ENCODE assay signal across 29 cellular contexts in genomic region chr3:126780666-126781065, GRCh38.
DNase-seq lines count a peak whose midpoint lies in the region; ATAC-seq, FAIRE-seq and TF ChIP-seq lines count a peak whose summit lies in the region.
"Had no signal": no experiment of that assay in that cellular context is flagged by ENCODE, and none has a peak within 500 bp of the region (broad histone marks: within the 10 kb centered on the region; RNA-seq: fewer than 3 reads in every experiment).

No MANE protein-coding gene starts in this region.

- BruUV-seq in K562 (replicated peaks; lab: Mats Ljungman, UMichigan): no TSS peak

- H3K4me3 Mint-ChIP-seq in HFFc6: no peak overlapping the region; the same call in 1 of the 2 replicates
- H3K4me3 Mint-ChIP-seq: CD4-positive, alpha-beta T cell; GM23338 had no signal

- no peaks in the 10 kb centered on the region for H3K9me1 ChIP-seq in K562 (ENCODE audit: control insufficient read depth, insufficient read depth, low read length)

- peaks cover 51% of the 10 kb centered on the region for H3K4me1 Mint-ChIP-seq in HFFc6 (ENCODE audit: low read depth)

- H3K9me3 Mint-ChIP-seq in HFFc6: no peaks in the 10 kb centered on the region; the same call in 1 of the 2 replicates
- H3K9me3 Mint-ChIP-seq: CD4-positive, alpha-beta T cell had no signal

- TF ChIP-seq RAD21 in K562 (CRISPR knock-in tag; conservative IDR thresholded peaks at IDR 0.05 in 1 of 2, IDR thresholded peaks at IDR 0.05 in 1 of 2): no peak

- H2AFZ ChIP-seq in K562 (ENCODE audit: low read depth, low read length) (no peak overlapping the region), hepatocyte (no peak overlapping the region)
- H2AFZ ChIP-seq: GM23338, PC-9 had no signal

- no peak for DNase-seq in HFFc6
- peak in 1 of 4 experiments; percentile 24 for DNase-seq in K562 (ENCODE audit: extremely low read depth in 1 of 4, low spot score in 3 of 4)
- no peak for DNase-seq in hepatocyte (ENCODE audit: low spot score)
- DNase-seq in urothelium cell line (ENCODE audit: low spot score): no peak
- no peak for DNase-seq in cardiac septum (ENCODE audit: low spot score)
- no peak for DNase-seq in EL
- DNase-seq in psoas muscle: no peak
- DNase-seq: ACHN; Caco-2; CD4-positive, alpha-beta T cell; DMS 273 treated with DMSO at 0.1 percent for 48 hours; DMS79 treated with DMSO at 0.1 percent for 48 hours; Kasumi-1; NCI-H1436; NCI-H187 treated with DMSO at 0.1 percent for 48 hours; NCI-H2107; NCI-H510A; NCI-H748 treated with DMSO at 0.1 percent for 48 hours; PC-9; RPMI8226; SIG-M5 had no signal

- H3K9me2 ChIP-seq in hepatocyte (replicated peaks; ENCODE audit: insufficient read depth): no peaks in the 10 kb centered on the region

- H3K4me1 ChIP-seq in K562 (replicated peaks in 1 of 2; ENCODE audit: control insufficient read depth in 2 of 2, insufficient read depth in 2 of 2, low read length in 2 of 2) (peaks cover 0 to 13% of the 10 kb centered on the region in 2 experiments; a peak in 2 of 5 replicates), hepatocyte (ENCODE audit: insufficient read depth) (peaks cover 21% of the 10 kb centered on the region), psoas muscle (no peaks in the 10 kb centered on the region)
- H3K4me1 ChIP-seq: HAP-1 had no signal

- no peak for TF ChIP-seq POLR2A in K562 (conservative IDR thresholded peaks at IDR 0.05)

- TF ChIP-seq EP300 in K562 (IDR thresholded peaks at IDR 0.05; ENCODE audit: low read length): no peak

- no peak overlapping the region for H3K27ac ChIP-seq in K562 (ENCODE audit: extremely low read depth, low read depth, low read length)
- H3K27ac ChIP-seq in hepatocyte: peak overlapping the region; percentile 94
- H3K27ac ChIP-seq in psoas muscle: no peak overlapping the region
- H3K27ac ChIP-seq: BLaER1, PC-9 had no signal

- H3K36me3 ChIP-seq in K562 (ENCODE audit: control insufficient read depth, insufficient read depth, low read length) (no peaks in the 10 kb centered on the region), hepatocyte (replicated peaks; ENCODE audit: insufficient read depth, low read depth) (no peaks in the 10 kb centered on the region), psoas muscle (ENCODE audit: insufficient read depth in 1 of 2, low read depth in 1 of 2) (no peaks in the 10 kb centered on the region)
- H3K36me3 ChIP-seq: BLaER1, HAP-1, MG63 had no signal

- no peak for FAIRE-seq in K562 (lab: Jason Lieb, UNC)
- peak; percentile 37 for FAIRE-seq in urothelium cell line (lab: Jason Lieb, UNC)
- FAIRE-seq: G401.6, GM12892, GM18507 had no signal

- H4K20me1 ChIP-seq in K562 (replicated peaks; ENCODE audit: control insufficient read depth, insufficient read depth, low read length) (no peaks in the 10 kb centered on the region), hepatocyte (ENCODE audit: insufficient read depth, poor library complexity, severe bottlenecking) (no peaks in the 10 kb centered on the region)

- ATAC-seq in K562: peak; percentile 40; the same call in 2 of the 3 replicates
- no peak for ATAC-seq in HG03354 (IDR thresholded peaks at IDR 0.05; ENCODE audit: poor library complexity, severe bottlenecking, unreplicated experiment)
- ATAC-seq in psoas muscle: no peak
- ATAC-seq: GM23338 had no signal

- H3K4me2 ChIP-seq in K562 (ENCODE audit: insufficient read depth, low read length) (0 out of 2 replicates have a peak overlapping the region, but pooled peaks have one; percentile 11), hepatocyte (no peak overlapping the region)
- H3K4me2 ChIP-seq: BLaER1, GM23338, PC-9 had no signal

- H3K9ac ChIP-seq in K562 (ENCODE audit: insufficient read depth in 1 of 2, low read depth in 2 of 2, low read length in 2 of 2): no peak overlapping the region
- H3K9ac ChIP-seq: BLaER1 had no signal

- H3K4me3 ChIP-seq in K562 (no peak overlapping the region), hepatocyte (no peak overlapping the region), psoas muscle (no peak overlapping the region)
- H3K4me3 ChIP-seq: BLaER1, GM23338, HAP-1, MG63, PC-9 had no signal

- POLR2A ChIA-PET in K562 (lab: Yijun Ruan, JAX): no interaction called here

- H3K79me2 ChIP-seq in K562 (ENCODE audit: control insufficient read depth, insufficient read depth, low read length): no peaks in the 10 kb centered on the region
- H3K79me2 ChIP-seq in hepatocyte: no peaks in the 10 kb centered on the region

- H3K9me3 ChIP-seq in K562 (replicated peaks; ENCODE audit: control insufficient read depth, insufficient read depth, low read depth, low read length): no peaks in the 10 kb centered on the region
- no peaks in the 10 kb centered on the region for H3K9me3 ChIP-seq in hepatocyte (ENCODE audit: low read depth)
- no peaks in the 10 kb centered on the region for H3K9me3 ChIP-seq in psoas muscle
- H3K9me3 ChIP-seq: BLaER1, Caco-2, HAP-1 had no signal

- intact Hi-C loops in K562 (cut with micrococcal nuclease): no loop called here
- intact Hi-C loops in cardiac septum (cut with DNase I): no loop called here
- intact Hi-C loops in psoas muscle (cut with DNase I): no loop called here

- in situ Hi-C loops in K562 (cut with MboI): no loop called here

- H3K27ac Mint-ChIP-seq in HFFc6: peak overlapping the region; percentile 99
- H3K27ac Mint-ChIP-seq: CD4-positive, alpha-beta T cell; GM23338 had no signal

- H3K27me3 ChIP-seq in K562 (ENCODE audit: control insufficient read depth in 2 of 2, insufficient read depth in 2 of 2, low read length in 2 of 2) (no peaks in the 10 kb centered on the region), hepatocyte (no peaks in the 10 kb centered on the region), psoas muscle (ENCODE audit: insufficient read depth in 3 of 3, low read length in 2 of 3) (no peaks in the 10 kb centered on the region)
- H3K27me3 ChIP-seq: BLaER1, MG63 had no signal

- H3K27me3 Mint-ChIP-seq in HFFc6 (ENCODE audit: insufficient read depth): peaks cover 3% of the 10 kb centered on the region; the same call in 1 of the 2 replicates
- H3K27me3 Mint-ChIP-seq: CD4-positive, alpha-beta T cell had no signal

- H3K36me3 Mint-ChIP-seq in HFFc6 (ENCODE audit: low read depth): peaks cover 16% of the 10 kb centered on the region

- CTCF ChIA-PET in K562 (lab: Yijun Ruan, JAX; ENCODE audit: low intra/inter-chr PET ratio): no interaction called here

- WGBS in K562 (ENCODE audit: insufficient coverage, low coverage, missing lambda C conversion rate): 0% methylated on average over 1 of the region's 1 CpG
- WGBS in hepatocyte (ENCODE audit: low lambda C conversion rate, missing lambda C conversion rate): 100% methylated on average over 1 of the region's 1 CpG
- WGBS in psoas muscle, 3 donors: 91 to 94% (median 93%) methylated on average over 1 of the region's 1 CpG

- TF ChIP-seq CTCF in HFFc6 (IDR thresholded peaks at IDR 0.05): no peak
- no peak for TF ChIP-seq CTCF in K562 (IDR thresholded peaks at IDR 0.05 in 2 of 3, conservative IDR thresholded peaks at IDR 0.05 in 1 of 3; ENCODE audit: insufficient read depth in 2 of 3, low read depth in 1 of 3, low read length in 3 of 3)
- no peak for TF ChIP-seq CTCF in hepatocyte (IDR thresholded peaks at IDR 0.05; ENCODE audit: poor library complexity)
- no peak for TF ChIP-seq CTCF in psoas muscle (IDR thresholded peaks at IDR 0.05)

TF ChIP-seq in K562, 482 proteins besides CTCF, POLR2A, EP300 and RAD21 (continues in another document):
- no peak for TF ChIP-seq KLF10 (CRISPR knock-in tag; IDR thresholded peaks at IDR 0.05)
- peak; percentile 34; the same call in 1 of the 2 replicates for TF ChIP-seq GATA2 (CRISPR knock-in tag; IDR thresholded peaks at IDR 0.05)
- no peak for TF ChIP-seq MECOM (CRISPR knock-in tag; IDR thresholded peaks at IDR 0.05)
- TF ChIP-seq DDX20 (tag; IDR thresholded peaks at IDR 0.05; ENCODE audit: low read depth): no peak
- no peak for TF ChIP-seq ZNF436 (CRISPR knock-in tag; IDR thresholded peaks at IDR 0.05)
- TF ChIP-seq BACH1 (tag; IDR thresholded peaks at IDR 0.05): no peak
- peak; percentile 77 for TF ChIP-seq CBFA2T3 (IDR thresholded peaks at IDR 0.05)
- no peak for TF ChIP-seq GTF2E2 (tag; IDR thresholded peaks at IDR 0.05)
- no peak for TF ChIP-seq JUN (IDR thresholded peaks at IDR 0.05; ENCODE audit: borderline replicate concordance, low read depth, low read length)
- TF ChIP-seq JUN (CRISPR knock-in tag; IDR thresholded peaks at IDR 0.05; ENCODE audit: borderline replicate concordance): no peak
- TF ChIP-seq MTA1 (IDR thresholded peaks at IDR 0.05; ENCODE audit: borderline replicate concordance): no peak
- no peak for TF ChIP-seq HCFC1 (IDR thresholded peaks at IDR 0.05; ENCODE audit: low read depth, low read length)
- peak; percentile 72 for TF ChIP-seq TCF3 (CRISPR knock-in tag; IDR thresholded peaks at IDR 0.05)
- no peak for TF ChIP-seq FOXA1 (IDR thresholded peaks at IDR 0.05; ENCODE audit: borderline replicate concordance)
- TF ChIP-seq ARID1B (IDR thresholded peaks at IDR 0.05): 0 out of 2 replicates have a peak, but pooled peaks have one; percentile 21
- no peak for TF ChIP-seq NFYB (IDR thresholded peaks at IDR 0.05; ENCODE audit: extremely low read depth, insufficient read length)
- TF ChIP-seq ZNF384 (IDR thresholded peaks at IDR 0.05; ENCODE audit: low read depth, low read length): no peak
- TF ChIP-seq HMBOX1 (IDR thresholded peaks at IDR 0.05): no peak
- no peak for TF ChIP-seq ATF6 (CRISPR knock-in tag; IDR thresholded peaks at IDR 0.05)
